In genomic region chr1:30878559-30878958, GRCh38 we compare ENCODE assay signal across 17 cellular contexts.
"Had no signal": no experiment of that assay in that cellular context is flagged by ENCODE, and none has a peak within 500 bp of the region (broad histone marks: within the 10 kb centered on the region; RNA-seq: fewer than 3 reads in every experiment).

No MANE protein-coding gene starts in this region.

- H3K4me1 ChIP-seq: psoas muscle, uterus had no signal

- H3K27me3 ChIP-seq: cardiac muscle cell, heart right ventricle, uterus had no signal

- H3K4me3 ChIP-seq: cardiac muscle cell, heart right ventricle, mucosa of descending colon, psoas muscle, thoracic aorta, uterus had no signal

- ATAC-seq: activated naive CD8-positive, alpha-beta T cell treated with anti-CD3 and anti-CD28 coated beads, Interleukin-2, amount 50 U/mL, for 24 hours; activated T-helper 17 cell treated with anti-CD3 and anti-CD28 coated beads, Interleukin-2, amount 50 U/mL, for 72 hours; left lobe of liver; mucosa of descending colon; natural killer cell; psoas muscle; SK-N-SH treated with all-trans-retinoic acid at 6 μM for 48 hours; stimulated activated naive CD8-positive, alpha-beta T cell treated with anti-CD3 and anti-CD28 coated beads, Interleukin-15, amount 100 ng/mL, for 72 hours had no signal

- H3K9me3 ChIP-seq: mucosa of descending colon, psoas muscle, thoracic aorta, uterus had no signal

- DNase-seq: activated CD4-positive, CD25-positive, alpha-beta regulatory T cell treated with anti-CD3 and anti-CD28 coated beads, Interleukin-2, amount 50 U/mL, for 72 hours; activated naive CD4-positive, alpha-beta T cell treated with anti-CD3 and anti-CD28 coated beads for 36 hours; activated naive CD8-positive, alpha-beta T cell treated with anti-CD3 and anti-CD28 coated beads, Interleukin-2, amount 50 U/mL, for 24 hours; activated T-cell treated with anti-CD3 and anti-CD28 coated beads for 4 hours; heart right ventricle; mucosa of descending colon; natural killer cell; psoas muscle; stimulated activated CD4-positive, alpha-beta T cell treated with anti-CD3 and anti-CD28 coated beads, Interleukin-1b, Interleukin-23, amount 100 ng/mL, for 48 hours; stimulated activated naive CD8-positive, alpha-beta T cell treated with anti-CD3 and anti-CD28 coated beads, Interleukin-15, amount 100 ng/mL, for 72 hours; uterus had no signal

- H3K36me3 ChIP-seq: cardiac muscle cell, uterus had no signal

- H3K27ac ChIP-seq: cardiac muscle cell, psoas muscle had no signal

- FAIRE-seq: astrocyte had no signal
